Comparison of ENCODE assay signal across 9 cellular contexts in the genomic region with DNA sequence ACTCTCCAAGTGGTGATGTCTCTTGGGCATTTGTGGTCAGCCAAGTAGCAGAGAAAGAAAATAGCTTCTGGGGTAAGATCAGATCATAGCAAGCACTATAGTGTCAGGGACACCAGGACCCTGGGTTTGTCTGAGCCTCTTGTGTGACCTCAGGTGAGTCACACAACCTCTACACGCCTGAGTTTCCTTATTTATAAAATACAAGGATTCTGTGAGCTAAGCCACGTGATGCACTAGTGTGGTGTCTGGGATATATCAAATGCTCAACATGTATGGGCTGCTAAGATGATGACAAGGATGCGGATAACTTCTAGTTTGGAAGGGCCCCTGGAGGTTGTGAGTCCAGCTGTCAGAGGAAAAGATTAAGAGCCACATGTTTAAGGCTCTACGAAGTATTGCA. TPM values are rescaled to one million over a fixed set of nuclear protein-coding genes. Genes with fewer than 3 reads are reported as not detected.
DNase-seq lines count a peak whose midpoint lies in the region; ATAC-seq, FAIRE-seq and TF ChIP-seq lines count a peak whose summit lies in the region.
"Had no signal": no experiment of that assay in that cellular context is flagged by ENCODE, and none has a peak within 500 bp of the region (broad histone marks: within the 10 kb centered on the region; RNA-seq: fewer than 3 reads in every experiment).

No MANE protein-coding gene starts in this region.

- 21% methylated on average over 4 of the region's 4 CpGs for WGBS in K562 (ENCODE audit: insufficient coverage, low coverage, missing lambda C conversion rate)
- WGBS in hepatocyte (ENCODE audit: low lambda C conversion rate, missing lambda C conversion rate) = 63% methylated on average over 4 of the region's 4 CpGs

- no peak overlapping the region for H3K27ac ChIP-seq in HCT116 (ENCODE audit: low read depth, low read length)
- no peak overlapping the region for H3K27ac ChIP-seq in K562 (ENCODE audit: extremely low read depth, low read depth, low read length)
- H3K27ac ChIP-seq in hepatocyte = peak overlapping the region; percentile 84
- H3K27ac ChIP-seq in OCI-LY7 (ENCODE audit: low read depth, low read length, poor library complexity, severe bottlenecking) = no peak overlapping the region

- H3K27me3 ChIP-seq in HCT116 (ENCODE audit: insufficient read depth, low read length) (no peaks in the 10 kb centered on the region), K562 (ENCODE audit: control insufficient read depth in 2 of 2, insufficient read depth in 2 of 2, low read length in 2 of 2) (peaks cover 0 to 5% of the 10 kb centered on the region in 2 experiments; a peak in 2 of 5 replicates), hepatocyte (no peaks in the 10 kb centered on the region)

- CTCF ChIA-PET in HCT116 (lab: Charles Lee) (interaction anchor here (3.2 kb wide), 1 partner anchor 9 kb away, joined by 15 read pairs; no protein-coding TSS in a partner anchor), K562 (lab: Yijun Ruan, JAX; ENCODE audit: low intra/inter-chr PET ratio) (no interaction called here), HEK293T (lab: Yijun Ruan, JAX) (interaction anchor here (3.1 kb wide), 1 partner anchor 10 kb away, joined by 17 read pairs; no protein-coding TSS in a partner anchor), OCI-LY7 (lab: Charles Lee; ENCODE audit: unreplicated experiment) (no interaction called here)

- intact Hi-C loops in HCT116 (cut with micrococcal nuclease) = no loop called here
- intact Hi-C loops in K562 (cut with micrococcal nuclease) = no loop called here
- intact Hi-C loops in OCI-LY7 (cut with micrococcal nuclease; ENCODE audit: unreplicated experiment) = no loop called here

- H3K36me3 ChIP-seq in HCT116 (ENCODE audit: control insufficient read depth in 1 of 2, insufficient read depth in 2 of 2, low read length in 2 of 2) (no peaks in the 10 kb centered on the region), K562 (ENCODE audit: control insufficient read depth, insufficient read depth, low read length) (no peaks in the 10 kb centered on the region), hepatocyte (replicated peaks; ENCODE audit: insufficient read depth, low read depth) (no peaks in the 10 kb centered on the region), OCI-LY7 (ENCODE audit: insufficient read depth, low read length) (no peaks in the 10 kb centered on the region)

- DNase-seq in HCT116 (ENCODE audit: low read depth, low spot score) = no peak
- no peak for DNase-seq in K562 (ENCODE audit: extremely low read depth in 1 of 4, low spot score in 3 of 4)
- DNase-seq in hepatocyte (ENCODE audit: low spot score) = peak; percentile 72
- DNase-seq in stromal cell of bone marrow (ENCODE audit: low read depth) = peak; percentile 64
- no peak for DNase-seq in HEK293T (ENCODE audit: extremely low spot score)
- no peak for DNase-seq in DMS153 (lab: John Stamatoyannopoulos, UW)
- no peak for DNase-seq in T-helper 2 cell
- no peak for DNase-seq in OCI-LY7 (ENCODE audit: low spot score)
- DNase-seq: NCI-H748 treated with DMSO at 0.1 percent for 48 hours had no signal

- POLR2A ChIA-PET in HCT116 (lab: Charles Lee) = interaction anchor here (0.6 to 1.9 kb wide), 3 partner anchors 9 to 93 kb away, joined by 3 to 8 read pairs (median 4); partner anchors contain the start of gene HNRNPR
- POLR2A ChIA-PET in K562 (lab: Yijun Ruan, JAX) = interaction anchor here (0.5 to 1.5 kb wide), 4 partner anchors 9 to 80 kb away, joined by 3 to 9 read pairs (median 3); partner anchors contain the start of gene ZNF436
- POLR2A ChIA-PET in HEK293T (lab: Yijun Ruan, JAX) = interaction anchor here (1.9 to 2.2 kb wide), 2 partner anchors 26 to 50 kb away, joined by 5 to 7 read pairs; partner anchors contain the start of gene HNRNPR
- POLR2A ChIA-PET in OCI-LY7 (lab: Charles Lee) = interaction anchor here (0.5 kb wide), 1 partner anchor 366 kb away, joined by 3 read pairs; no protein-coding TSS in a partner anchor

- H3K9me3 ChIP-seq in HCT116 (ENCODE audit: control insufficient read depth in 1 of 2, insufficient read depth in 1 of 2, low read depth in 1 of 2, low read length in 2 of 2) = no peaks in the 10 kb centered on the region
- H3K9me3 ChIP-seq in K562 (replicated peaks; ENCODE audit: control insufficient read depth, insufficient read depth, low read depth, low read length) = no peaks in the 10 kb centered on the region; the same call in 1 of the 2 replicates
- H3K9me3 ChIP-seq in hepatocyte (ENCODE audit: low read depth) = no peaks in the 10 kb centered on the region
- no peaks in the 10 kb centered on the region for H3K9me3 ChIP-seq in OCI-LY7 (ENCODE audit: low read length)

- no peak for TF ChIP-seq CTCF in HCT116 (IDR thresholded peaks at IDR 0.05 in 2 of 3, conservative IDR thresholded peaks at IDR 0.05 in 1 of 3; ENCODE audit: borderline replicate concordance in 1 of 3, insufficient read depth in 1 of 3, low read depth in 2 of 3, low read length in 2 of 3)
- no peak for TF ChIP-seq CTCF in K562 (IDR thresholded peaks at IDR 0.05 in 2 of 3, conservative IDR thresholded peaks at IDR 0.05 in 1 of 3; ENCODE audit: insufficient read depth in 2 of 3, low read depth in 1 of 3, low read length in 3 of 3)
- no peak for TF ChIP-seq CTCF in hepatocyte (IDR thresholded peaks at IDR 0.05; ENCODE audit: poor library complexity)
- no peak for TF ChIP-seq CTCF in OCI-LY7 (conservative IDR thresholded peaks at IDR 0.05; ENCODE audit: low read length)

- TF ChIP-seq EP300 in K562 (IDR thresholded peaks at IDR 0.05; ENCODE audit: low read length) = no peak

- peaks cover 0 to 14% of the 10 kb centered on the region in 2 experiments; a peak in 2 of 4 replicates for H3K4me1 ChIP-seq in HCT116 (ENCODE audit: control insufficient read depth in 1 of 2, insufficient read depth in 2 of 2, low read length in 2 of 2)
- H3K4me1 ChIP-seq in K562 (replicated peaks in 1 of 2; ENCODE audit: control insufficient read depth in 2 of 2, insufficient read depth in 2 of 2, low read length in 2 of 2) = peaks cover 4 to 24% of the 10 kb centered on the region in 2 experiments
- H3K4me1 ChIP-seq in hepatocyte (ENCODE audit: insufficient read depth) = peaks cover 10% of the 10 kb centered on the region
- H3K4me1 ChIP-seq in OCI-LY7 (ENCODE audit: insufficient read depth, low read length, poor library complexity, severe bottlenecking) = no peaks in the 10 kb centered on the region

- H3K9me1 ChIP-seq in K562 (ENCODE audit: control insufficient read depth, insufficient read depth, low read length) = no peaks in the 10 kb centered on the region

- RAD21 ChIA-PET in HCT116 (lab: Charles Lee; ENCODE audit: low non-redundant PET in 1 of 2, low total read pairs in 2 of 2, uncharacterized antibody in 2 of 2, unreplicated experiment in 2 of 2) = no interaction called here

- peak overlapping the region; percentile 14; the same call in 1 of the 2 replicates for H3K4me2 ChIP-seq in HCT116 (ENCODE audit: low read length)
- no peak overlapping the region for H3K4me2 ChIP-seq in K562 (ENCODE audit: insufficient read depth, low read length)
- H3K4me2 ChIP-seq in hepatocyte = peak overlapping the region; percentile 40
- H3K4me2 ChIP-seq in OCI-LY7 (ENCODE audit: low read length) = no peak overlapping the region

- TF ChIP-seq POLR2A in HCT116 (IDR thresholded peaks at IDR 0.05; ENCODE audit: borderline replicate concordance, extremely low read depth, insufficient read depth, insufficient read length) (no peak), K562 (conservative IDR thresholded peaks at IDR 0.05) (no peak)

- no TSS peak for BruUV-seq in HCT116 (replicated peaks; lab: Mats Ljungman, UMichigan)
- BruUV-seq in K562 (replicated peaks; lab: Mats Ljungman, UMichigan) = no TSS peak
- no TSS peak for BruUV-seq in OCI-LY7 (replicated peaks; lab: Mats Ljungman, UMichigan)

- H3K9me2 ChIP-seq in HCT116 (ENCODE audit: insufficient read depth) (no peaks in the 10 kb centered on the region), hepatocyte (replicated peaks; ENCODE audit: insufficient read depth) (no peaks in the 10 kb centered on the region), OCI-LY7 (ENCODE audit: insufficient read depth, low read length) (no peaks in the 10 kb centered on the region)

- in situ Hi-C loops in K562 (cut with MboI) = no loop called here

- no peak overlapping the region for H2AFZ ChIP-seq in HCT116 (ENCODE audit: low read depth, low read length, poor library complexity, severe bottlenecking)
- peak overlapping the region; percentile 69 for H2AFZ ChIP-seq in K562 (ENCODE audit: low read depth, low read length)
- no peak overlapping the region for H2AFZ ChIP-seq in hepatocyte
- H2AFZ ChIP-seq in OCI-LY7 (ENCODE audit: low read length) = no peak overlapping the region

- H3K4me3 ChIP-seq in HCT116 (replicated peaks in 1 of 2; ENCODE audit: low read depth in 1 of 2, low read length in 2 of 2) = no peak overlapping the region
- H3K4me3 ChIP-seq in K562 = no peak overlapping the region
- H3K4me3 ChIP-seq in hepatocyte = no peak overlapping the region
- H3K4me3 ChIP-seq in OCI-LY7 (ENCODE audit: low read depth, low read length, poor library complexity, severe bottlenecking) = no peak overlapping the region

- H4K20me1 ChIP-seq in HCT116 (ENCODE audit: insufficient read depth) (no peaks in the 10 kb centered on the region), K562 (replicated peaks; ENCODE audit: control insufficient read depth, insufficient read depth, low read length) (no peaks in the 10 kb centered on the region), hepatocyte (ENCODE audit: insufficient read depth, poor library complexity, severe bottlenecking) (no peaks in the 10 kb centered on the region), OCI-LY7 (ENCODE audit: insufficient read depth, low read length) (no peaks in the 10 kb centered on the region)

- no peak for FAIRE-seq in K562 (lab: Jason Lieb, UNC)

- no peak for ATAC-seq in HCT116
- ATAC-seq in K562 = no peak

- H3K79me2 ChIP-seq in HCT116 (ENCODE audit: insufficient read depth, low read length) (no peaks in the 10 kb centered on the region), K562 (ENCODE audit: control insufficient read depth, insufficient read depth, low read length) (no peaks in the 10 kb centered on the region), hepatocyte (no peaks in the 10 kb centered on the region), OCI-LY7 (ENCODE audit: insufficient read depth, low read depth, low read length) (no peaks in the 10 kb centered on the region)

- H3K9ac ChIP-seq in HCT116 (ENCODE audit: low read length) (no peak overlapping the region), K562 (ENCODE audit: insufficient read depth in 1 of 2, low read depth in 2 of 2, low read length in 2 of 2) (no peak overlapping the region)

- TF ChIP-seq RAD21 in HCT116 (IDR thresholded peaks at IDR 0.05; ENCODE audit: low read depth) = no peak
- no peak for TF ChIP-seq RAD21 in K562 (CRISPR knock-in tag; conservative IDR thresholded peaks at IDR 0.05 in 1 of 2, IDR thresholded peaks at IDR 0.05 in 1 of 2)

RNA-seq across cellular contexts. Expression of gene ZNF436, which starts 24.5 kb away (rescaled TPM):
- 8.1 TPM for total RNA-seq in HCT116 (2021; ENCODE audit: unreplicated experiment)
- 3.5 and 4.8 TPM in 2 replicates for polyA plus RNA-seq in HCT116 (2012)
- 10.7 and 18.5 TPM in 2 replicates for total RNA-seq in K562 (2011; cell fraction: chromatin; rRNA removed; ENCODE audit: low replicate concordance)
- total RNA-seq in K562 (2011; cell fraction: nucleolus; rRNA removed) = 8.7 and 9.7 TPM in 2 replicates
- 11.4 and 13.0 TPM in 2 replicates for total RNA-seq in K562 (2011; cell fraction: nucleoplasm; rRNA removed)
- 6.2 and 7.0 TPM in 2 replicates for total RNA-seq in K562 (2014; rRNA removed)
- total RNA-seq in K562 (2014; rRNA removed; fragmentation: Illumina TruSeq; extraction: Trizol) = 8.3 and 9.4 TPM in 2 replicates
- 11.3 and 11.9 TPM in 2 replicates for total RNA-seq in K562 (2015; rRNA removed; fragmentation: Illumina TruSeq; extraction: Trizol)
- total RNA-seq in K562 (2021) = 6.9 and 7.4 TPM in 2 replicates
- 8.0 and 9.7 TPM in 2 replicates for polyA plus RNA-seq in K562 (2011; rRNA removed)
- 2.4 and 6.8 TPM in 2 replicates for polyA plus RNA-seq in K562 (2011; cell fraction: cytosol; rRNA removed)
- polyA plus RNA-seq in K562 (2011; cell fraction: nucleus; rRNA removed) = 9.0 and 14.4 TPM in 2 replicates
- 4.6 and 5.2 TPM in 2 replicates for polyA plus RNA-seq in K562 (2012)
- 6.8 and 7.3 TPM in 2 replicates for polyA plus RNA-seq in K562 (2014; fragmentation: Illumina TruSeq; extraction: Trizol)
- 1 to 10 TPM; 2.1 to 3.3 TPM for polyA plus RNA-seq in K562 (2014; fragmentation: Nextera tagmentation; extraction: Ambion mirVana)
- 3.8 and 4.5 TPM in 2 replicates for polyA plus RNA-seq in K562 (2014; rRNA removed)
- polyA minus RNA-seq in K562 (2011; rRNA and poly(A)+ RNA removed) = 18.1 and 28.7 TPM in 2 replicates
- polyA minus RNA-seq in K562 (2011; cell fraction: cytosol; rRNA and poly(A)+ RNA removed) = 7.3 and 7.8 TPM in 2 replicates
- polyA minus RNA-seq in K562 (2011; cell fraction: nucleus; rRNA and poly(A)+ RNA removed) = 7.9 and 17.7 TPM in 2 replicates
- 15.5 and 17.1 TPM in 2 replicates for total RNA-seq in hepatocyte
- polyA plus RNA-seq in hepatocyte = 4.4 and 7.5 TPM in 2 replicates
- 4.7 and 5.0 TPM in 2 replicates for total RNA-seq in OCI-LY7 (2014; rRNA removed; shearing (Covaris generic))
- total RNA-seq in OCI-LY7 (2022) = 6.4 and 7.6 TPM in 2 replicates

RNA-seq across cellular contexts. Expression of gene TCEA3, which starts 30.4 kb away (rescaled TPM):
- total RNA-seq in HCT116 (2021; ENCODE audit: unreplicated experiment) (3.7 TPM), K562 (2014; rRNA removed) (0.33 and 0.54 TPM in 2 replicates), K562 (2014; rRNA removed; fragmentation: Illumina TruSeq; extraction: Trizol) (0.45 and 0.51 TPM in 2 replicates), K562 (2015; rRNA removed; fragmentation: Illumina TruSeq; extraction: Trizol) (0.34 and 0.36 TPM in 2 replicates), K562 (2021) (0.49 and 0.55 TPM in 2 replicates), hepatocyte (30.2 and 30.8 TPM in 2 replicates), OCI-LY7 (2022) (not detected in 2 replicates)
- 4.4 and 4.6 TPM in 2 replicates for polyA plus RNA-seq in HCT116 (2012)
- 0.86 and 1.4 TPM in 2 replicates for total RNA-seq in K562 (2011; cell fraction: chromatin; rRNA removed; ENCODE audit: low replicate concordance)
- 0.67 and 1.4 TPM in 2 replicates for total RNA-seq in K562 (2011; cell fraction: nucleolus; rRNA removed)
- 0.66 and 0.84 TPM in 2 replicates for total RNA-seq in K562 (2011; cell fraction: nucleoplasm; rRNA removed)
- polyA plus RNA-seq in K562 (2011; rRNA removed) (0.34 and 0.54 TPM in 2 replicates), K562 (2014; fragmentation: Illumina TruSeq; extraction: Trizol) (0.16 and 0.66 TPM in 2 replicates), K562 (2014; fragmentation: Nextera tagmentation; extraction: Ambion mirVana) (under 1 TPM; 0.03 to 0.10 TPM), K562 (2014; rRNA removed) (0.13 and 0.80 TPM in 2 replicates), hepatocyte (27.6 and 31.2 TPM in 2 replicates)
- polyA plus RNA-seq in K562 (2011; cell fraction: cytosol; rRNA removed) = 0.19 and 0.45 TPM in 2 replicates
- 0.81 and 0.90 TPM in 2 replicates for polyA plus RNA-seq in K562 (2011; cell fraction: nucleus; rRNA removed)
- 0.49 and 0.76 TPM in 2 replicates for polyA plus RNA-seq in K562 (2012)
- 0.25 and 0.27 TPM in 2 replicates for polyA minus RNA-seq in K562 (2011; rRNA and poly(A)+ RNA removed)
- not detected in 2 replicates for polyA minus RNA-seq in K562 (2011; cell fraction: cytosol; rRNA and poly(A)+ RNA removed)
- 0.27 and 0.56 TPM in 2 replicates for polyA minus RNA-seq in K562 (2011; cell fraction: nucleus; rRNA and poly(A)+ RNA removed)
- 0.21 TPM in 1 of 2 replicates, not detected in the other for total RNA-seq in OCI-LY7 (2014; rRNA removed; shearing (Covaris generic))

RNA-seq across cellular contexts. Expression of gene HNRNPR, which starts 50.1 kb away (rescaled TPM):
- 194 TPM for total RNA-seq in HCT116 (2021; ENCODE audit: unreplicated experiment)
- polyA plus RNA-seq in HCT116 (2012) = 79.2 and 97.3 TPM in 2 replicates
- 99.0 and 265 TPM in 2 replicates for total RNA-seq in K562 (2011; cell fraction: chromatin; rRNA removed; ENCODE audit: low replicate concordance)
- total RNA-seq in K562 (2011; cell fraction: nucleolus; rRNA removed) = 46.7 and 67.2 TPM in 2 replicates
- total RNA-seq in K562 (2011; cell fraction: nucleoplasm; rRNA removed) = 120 and 158 TPM in 2 replicates
- total RNA-seq in K562 (2014; rRNA removed) = 212 and 244 TPM in 2 replicates
- 301 and 338 TPM in 2 replicates for total RNA-seq in K562 (2014; rRNA removed; fragmentation: Illumina TruSeq; extraction: Trizol)
- total RNA-seq in K562 (2015; rRNA removed; fragmentation: Illumina TruSeq; extraction: Trizol) = 321 and 351 TPM in 2 replicates
- 238 and 253 TPM in 2 replicates for total RNA-seq in K562 (2021)
- polyA plus RNA-seq in K562 (2011; rRNA removed) = 270 and 360 TPM in 2 replicates
- polyA plus RNA-seq in K562 (2011; cell fraction: cytosol; rRNA removed) = 81.4 and 163 TPM in 2 replicates
- 58.1 and 89.0 TPM in 2 replicates for polyA plus RNA-seq in K562 (2011; cell fraction: nucleus; rRNA removed)
- 153 and 259 TPM in 2 replicates for polyA plus RNA-seq in K562 (2012)
- 318 and 372 TPM in 2 replicates for polyA plus RNA-seq in K562 (2014; fragmentation: Illumina TruSeq; extraction: Trizol)
- polyA plus RNA-seq in K562 (2014; fragmentation: Nextera tagmentation; extraction: Ambion mirVana) = 10 to 100 TPM; 80.9 to 93.4 TPM
- 321 and 349 TPM in 2 replicates for polyA plus RNA-seq in K562 (2014; rRNA removed)
- polyA minus RNA-seq in K562 (2011; rRNA and poly(A)+ RNA removed) = 270 and 312 TPM in 2 replicates
- polyA minus RNA-seq in K562 (2011; cell fraction: cytosol; rRNA and poly(A)+ RNA removed) = 94.9 and 109 TPM in 2 replicates
- 78.8 and 184 TPM in 2 replicates for polyA minus RNA-seq in K562 (2011; cell fraction: nucleus; rRNA and poly(A)+ RNA removed)
- 104 and 106 TPM in 2 replicates for total RNA-seq in hepatocyte
- 105 and 112 TPM in 2 replicates for polyA plus RNA-seq in hepatocyte
- total RNA-seq in OCI-LY7 (2014; rRNA removed; shearing (Covaris generic)) = 193 and 260 TPM in 2 replicates
- total RNA-seq in OCI-LY7 (2022) = 282 and 298 TPM in 2 replicates

Comparison
In these comparisons a context has a peak if more than half of its experiments do, and no peak if none do; other contexts are left out.
1. DNase-seq: peak in hepatocyte (single experiment) and stromal cell of bone marrow (single experiment); none in HCT116 (single experiment), K562 (0 of 4), HEK293T (single experiment), DMS153 (single experiment), T-helper 2 cell (0 of 5) and OCI-LY7 (single experiment).
2. H3K4me2 ChIP-seq: peak in HCT116 (single experiment) and hepatocyte (single experiment); none in K562 (single experiment) and OCI-LY7 (single experiment).
3. CTCF ChIA-PET loops: an anchor here in HCT116 (3.2 kb wide) and HEK293T (3.1 kb wide); none called in K562 and OCI-LY7.
4. Of the 22 proteins assayed by ChIP-seq in both K562 and HCT116: peak only in K562: FOSL1; only in HCT116: none; in both: none; in neither: 21.